8 cellular contexts compared by ENCODE assay signal in genomic region chr13:19633340-19634128, GRCh38. TPM values are rescaled to one million over a fixed set of nuclear protein-coding genes. Genes with fewer than 3 reads are reported as not detected.
DNase-seq lines count a peak whose midpoint lies in the region; TF ChIP-seq lines count a peak whose summit lies in the region.

TSS of gene MPHOSPH8 (plus strand) at chr13:19633659. CDS start at chr13:19633749, 90 bp downstream.

- H3K4me3 ChIP-seq in H7 (ENCODE audit: insufficient read depth, low read depth, low read length): peak within 1 kb of the TSS; percentile 84
- H3K4me3 ChIP-seq in neural cell (ENCODE audit: low read length): peak within 1 kb of the TSS; percentile 92
- H3K4me3 ChIP-seq in stomach: peak within 1 kb of the TSS; percentile 83 to 88 (median 84)

- H3K4me1 ChIP-seq in stomach: peaks cover 9 to 51% (median 35%) of the 10 kb centered on the region in 4 donors

- peaks cover 35% of the 10 kb centered on the region for H3K79me2 ChIP-seq in neural cell (replicated peaks; ENCODE audit: insufficient read depth, low read length)

- intact Hi-C loops in stomach (cut with DNase I; ENCODE audit: low total_unique reads): no loop called here

- TF ChIP-seq CTCF in neural cell (IDR thresholded peaks at IDR 0.05; ENCODE audit: poor library complexity, severe bottlenecking) (peak; percentile 13), stomach (IDR thresholded peaks at IDR 0.05) (no peak)

- peak within 1 kb of the TSS; percentile 83 for H2AFZ ChIP-seq in neural cell (ENCODE audit: low read depth, low read length)

- H3K9me3 ChIP-seq in neural cell (ENCODE audit: low read length) (no peaks in the 10 kb centered on the region), stomach (no peaks in the 10 kb centered on the region)

- H3K36me3 ChIP-seq in H7 (replicated peaks; ENCODE audit: control insufficient read depth, insufficient read depth, low read length): no peaks in the 10 kb centered on the region
- no peaks in the 10 kb centered on the region for H3K36me3 ChIP-seq in neural cell (ENCODE audit: insufficient read depth, low read length)
- H3K36me3 ChIP-seq in stomach: no peaks in the 10 kb centered on the region

- 0% methylated on average over 63 to 68 of the region's 68 CpGs for WGBS in stomach, 5 donors

- peak; percentile 19 for TF ChIP-seq EP300 in neural cell (conservative IDR thresholded peaks at IDR 0.05; ENCODE audit: poor library complexity, severe bottlenecking)
- no peak for TF ChIP-seq EP300 in stomach (IDR thresholded peaks at IDR 0.05)

- H3K27me3 ChIP-seq in H7 (ENCODE audit: control insufficient read depth, insufficient read depth, low read length): no peaks in the 10 kb centered on the region
- H3K27me3 ChIP-seq in neural cell (ENCODE audit: insufficient read depth, low read depth, low read length): no peaks in the 10 kb centered on the region
- no peaks in the 10 kb centered on the region for H3K27me3 ChIP-seq in stomach

- peak; percentile 97 for DNase-seq in ELF-1 (ENCODE audit: low read depth, low spot score)
- peak; percentile 97 for DNase-seq in H7
- peak; percentile 86 for DNase-seq in M059J (ENCODE audit: low read depth)
- DNase-seq in SHP77 (lab: John Stamatoyannopoulos, UW): peak; percentile 93
- peak; percentile 97 for DNase-seq in activated effector memory CD4-positive, alpha-beta T cell treated with anti-CD3 and anti-CD28 coated beads, Interleukin-2, amount 50 U/mL, for 16 hours
- peak; percentile 85 for DNase-seq in fibroblast of the conjunctiva (ENCODE audit: low read depth)
- peak; percentile 96 for DNase-seq in stomach

- H3K9me2 ChIP-seq in neural cell (ENCODE audit: insufficient read depth, low read length): no peaks in the 10 kb centered on the region

- no peaks in the 10 kb centered on the region for H4K20me1 ChIP-seq in neural cell (ENCODE audit: insufficient read depth)

- peak in 1 of 4 donors; percentile 65 for TF ChIP-seq POLR2A in stomach (IDR thresholded peaks at IDR 0.05)

- no peaks in the 10 kb centered on the region for H3F3A ChIP-seq in neural cell (ENCODE audit: insufficient read depth, low read length, poor library complexity, severe bottlenecking)

- no peak for TF ChIP-seq RAD21 in neural cell (conservative IDR thresholded peaks at IDR 0.05)

- H3K9ac ChIP-seq in neural cell (ENCODE audit: low read length): peak within 1 kb of the TSS; percentile 83

- H3K27ac ChIP-seq in neural cell (ENCODE audit: low read length): peak within 1 kb of the TSS; percentile 87
- peak within 1 kb of the TSS; percentile 92 to 97 (median 94) for H3K27ac ChIP-seq in stomach

- peak within 1 kb of the TSS; percentile 92 for H3K4me2 ChIP-seq in neural cell (ENCODE audit: low read length)

TF ChIP-seq in neural cell, 6 proteins besides CTCF, POLR2A, EP300 and RAD21:
- TF ChIP-seq SMC3 (conservative IDR thresholded peaks at IDR 0.05; ENCODE audit: poor library complexity) (peak; percentile 21), MXI1 (conservative IDR thresholded peaks at IDR 0.05; ENCODE audit: poor library complexity, severe bottlenecking) (peak; percentile 49), POLR2AphosphoS5 (IDR thresholded peaks at IDR 0.05) (peak; percentile 82), REST (IDR thresholded peaks at IDR 0.05; ENCODE audit: borderline replicate concordance) (peak; percentile 25), TAF1 (IDR thresholded peaks at IDR 0.05; ENCODE audit: low read depth) (peak; percentile 66), EZH2 (IDR thresholded peaks at IDR 0.05; ENCODE audit: borderline replicate concordance, insufficient read depth, low read length, poor library complexity, severe bottlenecking) (no peak)

RNA-seq across cellular contexts. Expression of gene MPHOSPH8, which starts in this region (rescaled TPM):
- total RNA-seq in H7 (2014; rRNA removed; shearing (Covaris generic)): 5.2 and 6.0 TPM in 2 replicates
- total RNA-seq in M059J (2014; rRNA removed; shearing (Covaris generic)): 6.6 and 10.3 TPM in 2 replicates
- polyA plus RNA-seq in neural cell (33.4 and 35.0 TPM in 2 replicates), stomach (10 to 100 TPM; 15.1 to 51.3 (median 17.4) TPM)
- polyA minus RNA-seq in neural cell: 25.1 and 30.9 TPM in 2 replicates
- 10 to 100 TPM; 22.2 to 69.2 (median 28.5) TPM for total RNA-seq in stomach

Comparison
In these comparisons a context has a peak if more than half of its experiments do, and no peak if none do; other contexts are left out.
1. Peak in every context shown above with its lines: DNase-seq, H3K4me3 ChIP-seq and H3K27ac ChIP-seq.